Comparison of ENCODE assay signal across 26 cellular contexts in the genomic region with DNA sequence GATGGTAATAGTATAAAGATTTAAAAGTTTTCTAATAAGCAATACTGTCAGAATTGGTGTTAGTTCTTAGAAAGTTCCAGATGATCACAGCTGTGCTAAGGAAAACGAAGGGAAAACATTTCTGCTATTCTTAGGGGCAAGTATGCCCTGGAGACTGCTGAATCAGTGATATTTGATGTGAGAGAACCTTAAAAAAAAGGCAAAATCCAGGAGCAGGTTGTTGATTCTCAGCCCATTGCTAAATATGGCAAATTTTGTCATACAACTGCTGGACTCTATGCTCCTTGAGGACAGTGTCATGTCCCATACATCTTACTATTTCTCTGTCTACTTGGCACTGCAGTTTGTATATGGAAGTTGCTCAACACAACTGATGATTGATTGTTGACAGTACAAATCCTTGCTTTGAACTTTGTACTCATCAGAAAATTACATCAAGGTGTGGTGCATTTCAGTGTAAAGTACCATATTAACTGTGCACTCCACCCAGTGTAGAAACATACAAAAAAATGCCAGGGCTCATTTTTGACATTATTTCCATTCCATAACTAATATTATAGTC. TPM values are rescaled to one million over a fixed set of nuclear protein-coding genes. Genes with fewer than 3 reads are reported as not detected.
"Had no signal": no experiment of that assay in that cellular context is flagged by ENCODE, and none has a peak within 500 bp of the region (broad histone marks: within the 10 kb centered on the region; RNA-seq: fewer than 3 reads in every experiment).

No MANE protein-coding gene starts in this region.

- ATAC-seq: activated CD4-positive, alpha-beta T cell treated with anti-CD3 and anti-CD28 coated beads for 36 hours; activated T-cell treated with anti-CD3 and anti-CD28 coated beads, Interleukin-2, amount 50 U/mL, for 72 hours; Right ventricle myocardium inferior had no signal

- DNase-seq: activated CD4-positive, alpha-beta memory T cell treated with anti-CD3 and anti-CD28 coated beads, Interleukin-2, amount 10 ng/mL, durations not matched to agents 7 days and 5 days; activated CD4-positive, alpha-beta T cell treated with anti-CD3 and anti-CD28 coated beads for 36 hours; activated CD4-positive, alpha-beta T cell treated with anti-CD3 and anti-CD28 coated beads, Interleukin-2, amount 50 U/mL, for 1 hour; activated naive CD4-positive, alpha-beta T cell treated with anti-CD3 and anti-CD28 coated beads, Interleukin-2, amount 50 U/mL, for 16 hours; activated naive CD8-positive, alpha-beta T cell treated with anti-CD3 and anti-CD28 coated beads, Interleukin-2, amount 10 ng/mL, durations not matched to agents 7 days and 5 days; activated T-cell treated with anti-CD3 and anti-CD28 coated beads, Interleukin-2, amount 50 U/mL, for 72 hours; adrenal gland; anterior cingulate cortex; caudate nucleus; MM.1S; NCI-H1105 treated with DMSO at 0.1 percent for 48 hours; NCI-H146; NCI-H187 treated with DMSO at 0.1 percent for 48 hours; NCI-H2171; NCI-H2227 treated with DMSO at 0.1 percent for 48 hours; NCI-H446 treated with DMSO at 0.1 percent for 48 hours; NCI-H526; NCI-H774; T-helper 1 cell; WERI-Rb-1 had no signal

- H3K4me3 Mint-ChIP-seq: activated CD4-positive, alpha-beta memory T cell treated with anti-CD3 and anti-CD28 coated beads, Interleukin-2, amount 10 ng/mL, durations not matched to agents 7 days and 5 days; activated CD4-positive, alpha-beta T cell treated with anti-CD3 and anti-CD28 coated beads for 36 hours; activated naive CD8-positive, alpha-beta T cell treated with anti-CD3 and anti-CD28 coated beads, Interleukin-2, amount 10 ng/mL, durations not matched to agents 7 days and 5 days; activated T-cell treated with anti-CD3 and anti-CD28 coated beads, Interleukin-2, amount 50 U/mL, for 72 hours had no signal

- H3K4me1 ChIP-seq: adrenal gland had no signal

- H3K9me3 Mint-ChIP-seq: activated CD4-positive, alpha-beta memory T cell treated with anti-CD3 and anti-CD28 coated beads, Interleukin-2, amount 10 ng/mL, durations not matched to agents 7 days and 5 days; activated naive CD8-positive, alpha-beta T cell treated with anti-CD3 and anti-CD28 coated beads, Interleukin-2, amount 10 ng/mL, durations not matched to agents 7 days and 5 days had no signal

- H3K27ac Mint-ChIP-seq: activated CD4-positive, alpha-beta memory T cell treated with anti-CD3 and anti-CD28 coated beads, Interleukin-2, amount 10 ng/mL, durations not matched to agents 7 days and 5 days; activated CD4-positive, alpha-beta T cell treated with anti-CD3 and anti-CD28 coated beads for 36 hours; activated naive CD8-positive, alpha-beta T cell treated with anti-CD3 and anti-CD28 coated beads, Interleukin-2, amount 10 ng/mL, durations not matched to agents 7 days and 5 days; activated T-cell treated with anti-CD3 and anti-CD28 coated beads, Interleukin-2, amount 50 U/mL, for 72 hours had no signal

- H3K36me3 ChIP-seq: adrenal gland, WERI-Rb-1 had no signal

- H3K4me1 Mint-ChIP-seq: activated CD4-positive, alpha-beta memory T cell treated with anti-CD3 and anti-CD28 coated beads, Interleukin-2, amount 10 ng/mL, durations not matched to agents 7 days and 5 days; activated CD4-positive, alpha-beta T cell treated with anti-CD3 and anti-CD28 coated beads for 36 hours; activated naive CD8-positive, alpha-beta T cell treated with anti-CD3 and anti-CD28 coated beads, Interleukin-2, amount 10 ng/mL, durations not matched to agents 7 days and 5 days had no signal

- H3K9me3 ChIP-seq: adrenal gland had no signal

- H3K4me3 ChIP-seq: adrenal gland, SK-N-MC had no signal

- H3K27ac ChIP-seq: adrenal gland, SK-N-MC, WERI-Rb-1 had no signal

- H3K27me3 ChIP-seq: adrenal gland had no signal

- H3K36me3 Mint-ChIP-seq: activated naive CD8-positive, alpha-beta T cell treated with anti-CD3 and anti-CD28 coated beads, Interleukin-2, amount 10 ng/mL, durations not matched to agents 7 days and 5 days had no signal

RNA-seq across cellular contexts. Expression of a gene that starts 10.9 kb away (rescaled TPM):
- total RNA-seq: activated CD4-positive, alpha-beta memory T cell treated with anti-CD3 and anti-CD28 coated beads, Interleukin-2, amount 10 ng/mL, durations not matched to agents 7 days and 5 days; activated CD4-positive, alpha-beta T cell treated with anti-CD3 and anti-CD28 coated beads for 36 hours; activated CD8-positive, alpha-beta memory T cell treated with anti-CD3 and anti-CD28 coated beads for 36 hours; activated naive CD8-positive, alpha-beta T cell treated with anti-CD3 and anti-CD28 coated beads, Interleukin-2, amount 10 ng/mL, durations not matched to agents 7 days and 5 days; activated T-cell treated with anti-CD3 and anti-CD28 coated beads, Interleukin-2, amount 50 U/mL, for 72 hours; adrenal gland; OCI-LY7; Right ventricle myocardium inferior; RPMI7951; T-helper 2 cell treated with Interferon-gamma antibody and Interleukin-4, amounts not matched to agents 100 ng/mL and 5 ng/mL, for 36 hours had no signal
- polyA plus RNA-seq: adrenal gland had no signal

RNA-seq across cellular contexts. Expression of a gene that starts 14.6 kb away (rescaled TPM):
- total RNA-seq: activated CD4-positive, alpha-beta memory T cell treated with anti-CD3 and anti-CD28 coated beads, Interleukin-2, amount 10 ng/mL, durations not matched to agents 7 days and 5 days; activated CD4-positive, alpha-beta T cell treated with anti-CD3 and anti-CD28 coated beads for 36 hours; activated CD8-positive, alpha-beta memory T cell treated with anti-CD3 and anti-CD28 coated beads for 36 hours; activated naive CD8-positive, alpha-beta T cell treated with anti-CD3 and anti-CD28 coated beads, Interleukin-2, amount 10 ng/mL, durations not matched to agents 7 days and 5 days; activated T-cell treated with anti-CD3 and anti-CD28 coated beads, Interleukin-2, amount 50 U/mL, for 72 hours; adrenal gland; OCI-LY7; Right ventricle myocardium inferior; RPMI7951; T-helper 2 cell treated with Interferon-gamma antibody and Interleukin-4, amounts not matched to agents 100 ng/mL and 5 ng/mL, for 36 hours had no signal
- polyA plus RNA-seq: adrenal gland had no signal

RNA-seq across cellular contexts. Expression of a gene that starts 41.4 kb away (rescaled TPM):
- total RNA-seq: activated CD4-positive, alpha-beta memory T cell treated with anti-CD3 and anti-CD28 coated beads, Interleukin-2, amount 10 ng/mL, durations not matched to agents 7 days and 5 days; activated CD4-positive, alpha-beta T cell treated with anti-CD3 and anti-CD28 coated beads for 36 hours; activated CD8-positive, alpha-beta memory T cell treated with anti-CD3 and anti-CD28 coated beads for 36 hours; activated naive CD8-positive, alpha-beta T cell treated with anti-CD3 and anti-CD28 coated beads, Interleukin-2, amount 10 ng/mL, durations not matched to agents 7 days and 5 days; activated T-cell treated with anti-CD3 and anti-CD28 coated beads, Interleukin-2, amount 50 U/mL, for 72 hours; adrenal gland; OCI-LY7; Right ventricle myocardium inferior; RPMI7951; T-helper 2 cell treated with Interferon-gamma antibody and Interleukin-4, amounts not matched to agents 100 ng/mL and 5 ng/mL, for 36 hours had no signal
- polyA plus RNA-seq: adrenal gland had no signal

RNA-seq across cellular contexts. Expression of a gene that starts 55.2 kb away (rescaled TPM):
- total RNA-seq: activated CD4-positive, alpha-beta memory T cell treated with anti-CD3 and anti-CD28 coated beads, Interleukin-2, amount 10 ng/mL, durations not matched to agents 7 days and 5 days; activated CD4-positive, alpha-beta T cell treated with anti-CD3 and anti-CD28 coated beads for 36 hours; activated CD8-positive, alpha-beta memory T cell treated with anti-CD3 and anti-CD28 coated beads for 36 hours; activated naive CD8-positive, alpha-beta T cell treated with anti-CD3 and anti-CD28 coated beads, Interleukin-2, amount 10 ng/mL, durations not matched to agents 7 days and 5 days; activated T-cell treated with anti-CD3 and anti-CD28 coated beads, Interleukin-2, amount 50 U/mL, for 72 hours; adrenal gland; OCI-LY7; Right ventricle myocardium inferior; RPMI7951; T-helper 2 cell treated with Interferon-gamma antibody and Interleukin-4, amounts not matched to agents 100 ng/mL and 5 ng/mL, for 36 hours had no signal
- polyA plus RNA-seq: adrenal gland had no signal
